20 cellular contexts compared by ENCODE assay signal in the genomic region with DNA sequence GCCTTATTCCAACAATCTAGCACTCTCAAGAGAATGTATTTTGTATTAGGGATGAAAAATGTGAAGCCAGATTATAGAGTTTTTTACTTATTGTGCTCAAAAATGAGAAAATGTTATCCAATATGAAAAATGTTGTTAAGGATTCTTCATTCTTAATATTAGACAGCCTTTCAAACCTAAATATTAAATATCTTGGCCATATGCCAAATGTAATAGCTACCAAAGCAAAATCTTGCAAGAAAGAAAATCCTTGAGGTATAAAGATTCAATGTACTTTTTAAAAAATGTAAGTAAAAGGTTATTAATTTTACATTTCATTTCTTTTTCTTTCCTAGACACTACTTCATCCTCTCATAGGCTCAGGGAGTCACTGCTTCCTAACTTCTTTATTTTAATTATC. TPM values are rescaled to one million over a fixed set of nuclear protein-coding genes. Genes with fewer than 3 reads are reported as not detected.
A peak's percentile ranks its signal among the peaks of the same experiment; 100 is the strongest.
DNase-seq lines count a peak whose midpoint lies in the region; ATAC-seq and TF ChIP-seq lines count a peak whose summit lies in the region.
"Had no signal": no experiment of that assay in that cellular context is flagged by ENCODE, and none has a peak within 500 bp of the region (broad histone marks: within the 10 kb centered on the region; RNA-seq: fewer than 3 reads in every experiment).

No MANE protein-coding gene starts in this region.

- H3K36me3 ChIP-seq in SK-N-SH (replicated peaks in 1 of 2; ENCODE audit: control insufficient read depth in 1 of 2, insufficient read depth in 2 of 2, low read length in 1 of 2): peaks cover 3 to 4% of the 10 kb centered on the region in 2 experiments
- peaks cover 63% of the 10 kb centered on the region for H3K36me3 ChIP-seq in RWPE2 (ENCODE audit: low read depth)
- H3K36me3 ChIP-seq in left lung: no peaks in the 10 kb centered on the region
- H3K36me3 ChIP-seq: BLaER1 treated with 17β-estradiol and CSF1 and Interleukin-3, amounts not matched to agents 10 nM and 100 nM; HAP-1 had no signal

- H3K4me1 ChIP-seq in SK-N-SH (ENCODE audit: control insufficient read depth in 1 of 2, insufficient read depth in 2 of 2, low read depth in 1 of 2, low read length in 1 of 2) (peaks cover 0 to 6% of the 10 kb centered on the region in 2 experiments; a peak in 2 of 4 replicates), RWPE2 (ENCODE audit: insufficient read depth, poor library complexity, severe bottlenecking) (peaks cover 92% of the 10 kb centered on the region), left lung (peaks cover 3 to 7% of the 10 kb centered on the region in 2 donors)
- H3K4me1 ChIP-seq: BLaER1 treated with 17β-estradiol and CSF1 and Interleukin-3, amounts not matched to agents 10 nM and 100 nM had no signal

- no peak overlapping the region for H3K9ac ChIP-seq in SK-N-SH
- H3K9ac ChIP-seq: BLaER1 treated with 17β-estradiol and CSF1 and Interleukin-3, amounts not matched to agents 10 nM and 100 nM had no signal

- peaks cover 55% of the 10 kb centered on the region for H3K79me2 ChIP-seq in SK-N-SH (ENCODE audit: insufficient read depth)

- no peaks in the 10 kb centered on the region for H3K9me3 Mint-ChIP-seq in osteocyte (ENCODE audit: unreplicated experiment)
- H3K9me3 Mint-ChIP-seq: CD4-positive, alpha-beta T cell; GM23338; T-cell had no signal

- H2AFZ ChIP-seq in SK-N-SH (ENCODE audit: low read depth): no peak overlapping the region
- H2AFZ ChIP-seq: GM23338 had no signal

- no peaks in the 10 kb centered on the region for H4K20me1 ChIP-seq in SK-N-SH (ENCODE audit: insufficient read depth)
- H4K20me1 ChIP-seq: BLaER1 treated with 17β-estradiol and CSF1 and Interleukin-3, amounts not matched to agents 10 nM and 100 nM had no signal

- peaks cover 21% of the 10 kb centered on the region for H3F3A ChIP-seq in SK-N-SH (replicated peaks; ENCODE audit: insufficient read depth)

- H3K4me3 Mint-ChIP-seq in osteocyte (ENCODE audit: unreplicated experiment): no peak overlapping the region
- H3K4me3 Mint-ChIP-seq: CD4-positive, alpha-beta T cell; GM23338; T-cell had no signal

- H3K4me2 ChIP-seq in SK-N-SH: no peak overlapping the region
- H3K4me2 ChIP-seq: BLaER1 treated with 17β-estradiol and CSF1 and Interleukin-3, amounts not matched to agents 10 nM and 100 nM; GM23338 had no signal

- no peak for TF ChIP-seq EP300 in SK-N-SH (IDR thresholded peaks at IDR 0.05; ENCODE audit: borderline replicate concordance in 1 of 2, low read depth in 1 of 2, low read length in 1 of 2)

- CTCF ChIA-PET in SK-N-SH (lab: Yijun Ruan, JAX): no interaction called here

- H3K27me3 Mint-ChIP-seq in osteocyte (ENCODE audit: unreplicated experiment): no peaks in the 10 kb centered on the region

- no peaks in the 10 kb centered on the region for H3K9me2 ChIP-seq in SK-N-SH

- H3K27ac Mint-ChIP-seq in osteocyte (ENCODE audit: unreplicated experiment): peak overlapping the region; percentile 79
- H3K27ac Mint-ChIP-seq: CD4-positive, alpha-beta T cell; GM23338; T-cell had no signal

- ATAC-seq in SK-N-SH treated with all-trans-retinoic acid at 6 μM for 48 hours: no peak
- no peak for ATAC-seq in RWPE2 (ENCODE audit: low read depth)
- ATAC-seq in GM21381 (IDR thresholded peaks at IDR 0.05; ENCODE audit: unreplicated experiment): no peak
- ATAC-seq in left lung: no peak
- no peak for ATAC-seq in HG02840 (IDR thresholded peaks at IDR 0.05; ENCODE audit: low FRiP score, unreplicated experiment)
- ATAC-seq: GM23338, T-cell had no signal

- no peak for TF ChIP-seq CTCF in SK-N-SH (IDR thresholded peaks at IDR 0.05)
- no peak for TF ChIP-seq CTCF in RWPE2 (IDR thresholded peaks at IDR 0.05; ENCODE audit: poor library complexity, severe bottlenecking)
- TF ChIP-seq CTCF in osteocyte (IDR thresholded peaks at IDR 0.05): no peak
- no peak for TF ChIP-seq CTCF in left lung (IDR thresholded peaks at IDR 0.05)

- H3K27me3 ChIP-seq in SK-N-SH (ENCODE audit: insufficient read depth): no peaks in the 10 kb centered on the region; the same call in 1 of the 2 replicates
- no peaks in the 10 kb centered on the region for H3K27me3 ChIP-seq in RWPE2 (ENCODE audit: insufficient read depth, poor library complexity, severe bottlenecking)
- H3K27me3 ChIP-seq in left lung: no peaks in the 10 kb centered on the region
- H3K27me3 ChIP-seq: BLaER1 treated with 17β-estradiol and CSF1 and Interleukin-3, amounts not matched to agents 10 nM and 100 nM had no signal

- peaks cover 26% of the 10 kb centered on the region for H3K36me3 Mint-ChIP-seq in osteocyte (ENCODE audit: unreplicated experiment)
- H3K36me3 Mint-ChIP-seq: T-cell had no signal

- H3K4me1 Mint-ChIP-seq in osteocyte (ENCODE audit: unreplicated experiment): peaks cover 76% of the 10 kb centered on the region
- H3K4me1 Mint-ChIP-seq: T-cell had no signal

- TF ChIP-seq RAD21 in SK-N-SH (IDR thresholded peaks at IDR 0.05; ENCODE audit: low read length): no peak

- intact Hi-C loops in left lung (cut with DNase I): no loop called here

- H3K4me3 ChIP-seq in SK-N-SH (ENCODE audit: low read depth in 2 of 2, low read length in 1 of 2) (no peak overlapping the region), RWPE2 (ENCODE audit: severe bottlenecking) (no peak overlapping the region), left lung (no peak overlapping the region)
- H3K4me3 ChIP-seq: BLaER1 treated with 17β-estradiol and CSF1 and Interleukin-3, amounts not matched to agents 10 nM and 100 nM; GM23338; HAP-1 had no signal

- H3K27ac ChIP-seq in SK-N-SH (ENCODE audit: low read depth in 2 of 2, low read length in 1 of 2) (peak overlapping the region; percentile 64 to 87; a peak in 3 of 4 replicates), RWPE2 (ENCODE audit: poor library complexity, severe bottlenecking) (peak overlapping the region; percentile 92), left lung (no peak overlapping the region)
- H3K27ac ChIP-seq: BLaER1 treated with 17β-estradiol and CSF1 and Interleukin-3, amounts not matched to agents 10 nM and 100 nM had no signal

- POLR2A ChIA-PET in SK-N-SH (lab: Yijun Ruan, JAX): no interaction called here

- no peak for DNase-seq in SK-N-SH
- DNase-seq in RWPE2 (ENCODE audit: low spot score): no peak
- DNase-seq in osteocyte (ENCODE audit: extremely low spot score, unreplicated experiment): no peak
- no peak for DNase-seq in left lung
- DNase-seq: AML-193; CD4-positive, alpha-beta T cell; Kasumi-1; NCI-H1092 treated with DMSO at 0.1 percent for 48 hours; NCI-H1436 treated with DMSO at 0.1 percent for 48 hours; NCI-H187 treated with DMSO at 0.1 percent for 48 hours; NCI-H446; NCI-H524 treated with DMSO at 0.1 percent for 48 hours; NCI-H82; T-cell had no signal

- no peaks in the 10 kb centered on the region for H3K9me3 ChIP-seq in SK-N-SH
- no peaks in the 10 kb centered on the region for H3K9me3 ChIP-seq in RWPE2 (ENCODE audit: severe bottlenecking)
- H3K9me3 ChIP-seq in left lung: no peaks in the 10 kb centered on the region
- H3K9me3 ChIP-seq: BLaER1 treated with 17β-estradiol and CSF1 and Interleukin-3, amounts not matched to agents 10 nM and 100 nM; HAP-1 had no signal

TF ChIP-seq in SK-N-SH, 30 proteins besides CTCF, POLR2A, EP300 and RAD21 (continues in another document):
- TF ChIP-seq CHD2 (IDR thresholded peaks at IDR 0.05; ENCODE audit: low read length, partially characterized antibody): no peak
- TF ChIP-seq MAX (IDR thresholded peaks at IDR 0.05; ENCODE audit: low read depth): no peak
- no peak for TF ChIP-seq TEAD4 (IDR thresholded peaks at IDR 0.05; ENCODE audit: borderline replicate concordance, insufficient read depth)
- TF ChIP-seq POLR2AphosphoS5 (IDR thresholded peaks at IDR 0.05; ENCODE audit: low read depth, low read length): no peak
- no peak for TF ChIP-seq ELF1 (IDR thresholded peaks at IDR 0.05)
- TF ChIP-seq SMC3 (IDR thresholded peaks at IDR 0.05; ENCODE audit: low read depth, low read length): no peak

TF ChIP-seq in SK-N-SH treated with all-trans-retinoic acid at 6 μM for 48 hours, 23 proteins besides CTCF, POLR2A, EP300 and RAD21:
- no peak for TF ChIP-seq ESRRG (CRISPR knock-in tag; IDR thresholded peaks at IDR 0.05)
- no peak for TF ChIP-seq PATZ1 (CRISPR knock-in tag; IDR thresholded peaks at IDR 0.05; ENCODE audit: borderline replicate concordance)

RNA-seq across cellular contexts. Expression of gene MET, which starts 33.4 kb away (rescaled TPM):
- 38.7 and 61.6 TPM in 2 replicates for polyA plus RNA-seq in SK-N-SH (2012; rRNA removed)
- 51.7 and 56.2 TPM in 2 replicates for polyA plus RNA-seq in SK-N-SH (2012; cell fraction: cytosol; rRNA removed)
- polyA plus RNA-seq in SK-N-SH (2012; cell fraction: nucleus; rRNA removed): 23.8 and 45.1 TPM in 2 replicates
- total RNA-seq in osteocyte: 55.4 and 59.4 TPM in 2 replicates
- total RNA-seq in left lung: 10 to 100 TPM; 70.0 to 89.3 TPM

Comparison
In these comparisons a context has a peak if more than half of its experiments do, and no peak if none do; other contexts are left out.
1. H3K27ac ChIP-seq: peak in SK-N-SH (2 of 2) and RWPE2 (single experiment); none in left lung (0 of 2).